ENCODE assay signal across 27 cellular contexts in the genomic region with DNA sequence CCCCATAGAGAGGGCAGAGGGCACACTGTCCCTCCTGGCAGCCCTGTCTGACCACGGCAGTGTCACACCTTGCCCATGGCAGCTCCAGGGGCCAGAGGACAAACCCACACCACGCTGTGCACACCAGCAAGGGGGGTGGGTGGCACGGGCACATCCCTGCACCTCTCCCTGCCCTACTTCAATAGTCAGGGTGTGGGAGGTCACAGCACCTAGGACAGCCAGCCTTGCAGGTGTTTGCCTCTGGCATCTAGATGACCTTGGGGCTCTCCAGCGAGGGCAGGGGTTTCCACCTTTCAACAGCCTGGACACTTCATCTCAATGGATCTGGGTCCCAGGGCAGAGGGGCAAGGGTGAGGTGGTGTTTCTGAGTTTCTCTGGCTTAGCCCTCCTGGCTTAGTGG.
DNase-seq lines count a peak whose midpoint lies in the region; ATAC-seq lines count a peak whose summit lies in the region.
"Had no signal": no experiment of that assay in that cellular context is flagged by ENCODE, and none has a peak within 500 bp of the region (broad histone marks: within the 10 kb centered on the region; RNA-seq: fewer than 3 reads in every experiment).

No MANE protein-coding gene starts in this region.

- H3K4me1 Mint-ChIP-seq in activated naive CD8-positive, alpha-beta T cell treated with anti-CD3 and anti-CD28 coated beads for 36 hours: peaks cover 56% of the 10 kb centered on the region
- H3K4me1 Mint-ChIP-seq in activated naive CD8-positive, alpha-beta T cell treated with anti-CD3 and anti-CD28 coated beads, Interleukin-2, amount 50 U/mL, for 24 hours: peaks cover 70% of the 10 kb centered on the region
- H3K4me1 Mint-ChIP-seq in dendritic cell treated with granulocyte-macrophage colony-stimulating factor and Interleukin-4, amounts not matched to agents 40 ng/mL and 50 ng/mL, for 4 days (ENCODE audit: low read depth): peaks cover 79% of the 10 kb centered on the region
- H3K4me1 Mint-ChIP-seq in natural killer cell treated with Interleukin-12 subunit alpha and Interleukin-12 subunit beta and Interleukin-15 and Interleukin-18, amount 100 ng/mL, for 72 hours (ENCODE audit: low read depth in 2 of 2): peaks cover 41 to 53% of the 10 kb centered on the region in 2 donors
- H3K4me1 Mint-ChIP-seq: mesothelial cell of epicardium had no signal

- H3K36me3 Mint-ChIP-seq in activated naive CD8-positive, alpha-beta T cell treated with anti-CD3 and anti-CD28 coated beads for 36 hours: peaks cover 71% of the 10 kb centered on the region
- H3K36me3 Mint-ChIP-seq in activated naive CD8-positive, alpha-beta T cell treated with anti-CD3 and anti-CD28 coated beads, Interleukin-2, amount 50 U/mL, for 24 hours (ENCODE audit: low read depth): peaks cover 76% of the 10 kb centered on the region
- H3K36me3 Mint-ChIP-seq in dendritic cell treated with granulocyte-macrophage colony-stimulating factor and Interleukin-4, amounts not matched to agents 40 ng/mL and 50 ng/mL, for 4 days (ENCODE audit: low read depth): peaks cover 93% of the 10 kb centered on the region
- H3K36me3 Mint-ChIP-seq in natural killer cell treated with Interleukin-12 subunit alpha and Interleukin-12 subunit beta and Interleukin-15 and Interleukin-18, amount 100 ng/mL, for 72 hours: peaks cover 25% of the 10 kb centered on the region

- intact Hi-C loops in dendritic cell treated with granulocyte-macrophage colony-stimulating factor and Interleukin-4, amounts not matched to agents 40 ng/mL and 50 ng/mL, for 4 days (cut with micrococcal nuclease): no loop called here

- no peak overlapping the region for H3K4me3 Mint-ChIP-seq in activated naive CD8-positive, alpha-beta T cell treated with anti-CD3 and anti-CD28 coated beads for 36 hours
- H3K4me3 Mint-ChIP-seq in activated naive CD8-positive, alpha-beta T cell treated with anti-CD3 and anti-CD28 coated beads, Interleukin-2, amount 50 U/mL, for 24 hours: no peak overlapping the region
- H3K4me3 Mint-ChIP-seq in dendritic cell treated with granulocyte-macrophage colony-stimulating factor and Interleukin-4, amounts not matched to agents 40 ng/mL and 50 ng/mL, for 4 days: no peak overlapping the region
- H3K4me3 Mint-ChIP-seq in natural killer cell treated with Interleukin-12 subunit alpha and Interleukin-12 subunit beta and Interleukin-15 and Interleukin-18, amount 100 ng/mL, for 72 hours: no peak overlapping the region
- H3K4me3 Mint-ChIP-seq: activated CD4-positive, alpha-beta memory T cell treated with anti-CD3 and anti-CD28 coated beads for 36 hours; central memory CD8-positive, alpha-beta T cell; mesothelial cell of epicardium had no signal

- peaks cover 5% of the 10 kb centered on the region for H3K9me3 Mint-ChIP-seq in activated naive CD8-positive, alpha-beta T cell treated with anti-CD3 and anti-CD28 coated beads for 36 hours
- peaks cover 4% of the 10 kb centered on the region for H3K9me3 Mint-ChIP-seq in activated naive CD8-positive, alpha-beta T cell treated with anti-CD3 and anti-CD28 coated beads, Interleukin-2, amount 50 U/mL, for 24 hours
- H3K9me3 Mint-ChIP-seq in dendritic cell treated with granulocyte-macrophage colony-stimulating factor and Interleukin-4, amounts not matched to agents 40 ng/mL and 50 ng/mL, for 4 days: no peaks in the 10 kb centered on the region
- no peaks in the 10 kb centered on the region for H3K9me3 Mint-ChIP-seq in natural killer cell treated with Interleukin-12 subunit alpha and Interleukin-12 subunit beta and Interleukin-15 and Interleukin-18, amount 100 ng/mL, for 72 hours
- H3K9me3 Mint-ChIP-seq: activated CD4-positive, alpha-beta memory T cell treated with anti-CD3 and anti-CD28 coated beads for 36 hours; central memory CD8-positive, alpha-beta T cell; mesothelial cell of epicardium had no signal

- no peak for ATAC-seq in activated naive CD8-positive, alpha-beta T cell treated with anti-CD3 and anti-CD28 coated beads, Interleukin-2, amount 50 U/mL, for 24 hours
- no peak for ATAC-seq in natural killer cell treated with Interleukin-12 subunit alpha and Interleukin-12 subunit beta and Interleukin-15 and Interleukin-18, amount 100 ng/mL, for 72 hours
- ATAC-seq in HG02610 (IDR thresholded peaks at IDR 0.05; ENCODE audit: unreplicated experiment) (no peak), GM21447 (IDR thresholded peaks at IDR 0.05; ENCODE audit: unreplicated experiment) (no peak)
- ATAC-seq: body of pancreas, esophagus mucosa, left ventricle myocardium superior, Panc1, SK-N-SH treated with all-trans-retinoic acid at 6 μM for 48 hours had no signal

- H3K27ac Mint-ChIP-seq in activated naive CD8-positive, alpha-beta T cell treated with anti-CD3 and anti-CD28 coated beads for 36 hours: peak overlapping the region; percentile 54
- no peak overlapping the region for H3K27ac Mint-ChIP-seq in activated naive CD8-positive, alpha-beta T cell treated with anti-CD3 and anti-CD28 coated beads, Interleukin-2, amount 50 U/mL, for 24 hours
- peak overlapping the region; percentile 48 for H3K27ac Mint-ChIP-seq in dendritic cell treated with granulocyte-macrophage colony-stimulating factor and Interleukin-4, amounts not matched to agents 40 ng/mL and 50 ng/mL, for 4 days
- peak overlapping the region; percentile 37 to 73 for H3K27ac Mint-ChIP-seq in natural killer cell treated with Interleukin-12 subunit alpha and Interleukin-12 subunit beta and Interleukin-15 and Interleukin-18, amount 100 ng/mL, for 72 hours
- H3K27ac Mint-ChIP-seq: activated CD4-positive, alpha-beta memory T cell treated with anti-CD3 and anti-CD28 coated beads for 36 hours; mesothelial cell of epicardium had no signal

- H3K27me3 Mint-ChIP-seq in activated naive CD8-positive, alpha-beta T cell treated with anti-CD3 and anti-CD28 coated beads for 36 hours: no peaks in the 10 kb centered on the region
- peaks cover 3% of the 10 kb centered on the region for H3K27me3 Mint-ChIP-seq in activated naive CD8-positive, alpha-beta T cell treated with anti-CD3 and anti-CD28 coated beads, Interleukin-2, amount 50 U/mL, for 24 hours
- H3K27me3 Mint-ChIP-seq in dendritic cell treated with granulocyte-macrophage colony-stimulating factor and Interleukin-4, amounts not matched to agents 40 ng/mL and 50 ng/mL, for 4 days: no peaks in the 10 kb centered on the region
- H3K27me3 Mint-ChIP-seq in natural killer cell treated with Interleukin-12 subunit alpha and Interleukin-12 subunit beta and Interleukin-15 and Interleukin-18, amount 100 ng/mL, for 72 hours: no peaks in the 10 kb centered on the region
- H3K27me3 Mint-ChIP-seq: activated CD4-positive, alpha-beta memory T cell treated with anti-CD3 and anti-CD28 coated beads for 36 hours; central memory CD8-positive, alpha-beta T cell had no signal

- no peak for DNase-seq in activated naive CD8-positive, alpha-beta T cell treated with anti-CD3 and anti-CD28 coated beads for 36 hours
- DNase-seq in activated naive CD8-positive, alpha-beta T cell treated with anti-CD3 and anti-CD28 coated beads, Interleukin-2, amount 50 U/mL, for 24 hours: no peak
- no peak for DNase-seq in natural killer cell treated with Interleukin-12 subunit alpha and Interleukin-12 subunit beta and Interleukin-15 and Interleukin-18, amount 100 ng/mL, for 72 hours (ENCODE audit: low spot score)
- no peak for DNase-seq in SKM-1 treated with dmso at 0.1 percent for 144 hours (lab: John Stamatoyannopoulos, UW; ENCODE audit: unreplicated experiment)
- DNase-seq: activated CD4-positive, alpha-beta memory T cell treated with anti-CD3 and anti-CD28 coated beads for 36 hours; activated CD4-positive, alpha-beta T cell treated with anti-CD3 and anti-CD28 coated beads for 1 hour; activated gamma-delta T cell treated with Interleukin-2 at 50 U/mL for 16 hours; BE2C; body of pancreas; Caco-2; head of caudate nucleus; islet precursor cell; Kasumi-1; left ventricle myocardium superior; NCI-H146; NCI-H748 treated with DMSO at 0.1 percent for 48 hours; Right ventricle myocardium superior; stimulated activated naive CD4-positive, alpha-beta T cell treated with Interleukin-2 at 50 U/mL for 16 hours; testis had no signal
